ENCODE assay signal across 1 cellular context in the genomic region with DNA sequence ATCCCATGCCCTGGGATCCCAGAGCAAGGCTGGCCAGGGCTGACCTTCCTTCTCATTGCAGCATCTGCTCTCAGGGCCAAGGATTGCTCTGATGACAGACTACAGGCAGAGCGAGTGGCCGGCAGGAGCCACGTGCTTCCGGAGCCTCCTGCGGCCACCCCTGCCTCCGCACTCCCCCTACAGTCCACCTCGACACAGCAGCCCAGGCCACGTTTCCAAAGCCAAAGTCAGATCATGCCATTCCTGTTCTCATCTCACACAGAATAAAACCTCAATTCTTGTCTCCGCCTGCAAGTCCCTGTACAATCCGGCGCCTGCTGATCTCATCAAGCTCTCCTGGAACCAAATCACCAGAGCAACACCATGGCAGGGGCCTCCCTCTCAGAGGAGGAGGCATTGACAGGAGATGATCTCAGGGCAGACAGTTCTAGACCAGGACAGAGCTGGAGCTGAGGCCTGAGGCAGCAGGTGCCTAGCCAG.
A peak's percentile ranks its signal among the peaks of the same experiment; 100 is the strongest.
TF ChIP-seq lines count a peak whose summit lies in the region.

No MANE protein-coding gene starts in this region.

TF ChIP-seq in IMR-90, 13 proteins besides CTCF, POLR2A, EP300 and RAD21 (continued from another document):
- TF ChIP-seq, protein P1, sequence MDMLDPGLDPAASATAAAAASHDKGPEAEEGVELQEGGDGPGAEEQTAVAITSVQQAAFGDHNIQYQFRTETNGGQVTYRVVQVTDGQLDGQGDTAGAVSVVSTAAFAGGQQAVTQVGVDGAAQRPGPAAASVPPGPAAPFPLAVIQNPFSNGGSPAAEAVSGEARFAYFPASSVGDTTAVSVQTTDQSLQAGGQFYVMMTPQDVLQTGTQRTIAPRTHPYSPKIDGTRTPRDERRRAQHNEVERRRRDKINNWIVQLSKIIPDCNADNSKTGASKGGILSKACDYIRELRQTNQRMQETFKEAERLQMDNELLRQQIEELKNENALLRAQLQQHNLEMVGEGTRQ (IDR thresholded peaks at IDR 0.05; ENCODE audit: low read depth, low read length): peak; percentile 89
- no peak for TF ChIP-seq RFX5 (IDR thresholded peaks at IDR 0.05; ENCODE audit: low read depth, low read length)
